Comparison of ENCODE assay signal across 7 cellular contexts in genomic region chr2:2599441-2599840, GRCh38.
"Had no signal": no experiment of that assay in that cellular context is flagged by ENCODE, and none has a peak within 500 bp of the region (broad histone marks: within the 10 kb centered on the region; RNA-seq: fewer than 3 reads in every experiment).

No MANE protein-coding gene starts in this region.

- H3K4me3 ChIP-seq: GM23338 had no signal

- DNase-seq: H9, HCEC 1CT, IMR-90 had no signal

- H2AFZ ChIP-seq: GM23338 had no signal

- FAIRE-seq: H1, H54, HTR-8/SVneo had no signal

- H3K27ac Mint-ChIP-seq: GM23338, H9 had no signal

- H3K4me3 Mint-ChIP-seq: GM23338, H9 had no signal

- ATAC-seq: GM23338 had no signal

- H3K4me2 ChIP-seq: GM23338 had no signal
